ENCODE assay signal across 1 cellular context in the genomic region with DNA sequence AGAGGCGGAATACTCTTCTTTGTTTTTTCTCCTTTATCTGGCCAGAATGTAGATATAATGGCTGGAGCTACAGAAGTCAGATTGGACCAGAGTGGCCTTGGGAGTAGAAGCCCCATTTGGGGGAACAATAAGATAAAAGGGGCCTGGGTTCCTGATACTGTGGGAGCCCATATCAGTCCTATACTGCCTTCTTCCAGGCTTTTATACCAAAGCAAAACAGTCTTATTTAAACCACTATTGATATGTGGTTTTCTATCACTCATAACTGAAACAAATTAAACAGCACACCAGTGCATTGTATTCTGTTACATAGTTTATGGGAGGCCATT.
TF ChIP-seq lines count a peak whose summit lies in the region.

No MANE protein-coding gene starts in this region.

TF ChIP-seq in A549, 52 proteins besides CTCF, POLR2A, EP300 and RAD21 (continued from another document):
- no peak for TF ChIP-seq REST (IDR thresholded peaks at IDR 0.05)
- TF ChIP-seq HOXB5 (CRISPR knock-in tag; IDR thresholded peaks at IDR 0.05) = peak; percentile 39; the same call in 1 of the 2 replicates
- TF ChIP-seq GATA3 (IDR thresholded peaks at IDR 0.05; ENCODE audit: borderline replicate concordance) = no peak
- no peak for TF ChIP-seq MAFK (IDR thresholded peaks at IDR 0.05; ENCODE audit: partially characterized antibody)
- TF ChIP-seq EHMT2 (IDR thresholded peaks at IDR 0.05; ENCODE audit: low read depth) = no peak
- TF ChIP-seq JUN (IDR thresholded peaks at IDR 0.05) = no peak
- TF ChIP-seq CHD2 (IDR thresholded peaks at IDR 0.05; ENCODE audit: low read length, partially characterized antibody) = no peak
